In genomic region chr6:37493047-37493995, GRCh38 we compare ENCODE assay signal across 15 cellular contexts. TPM values are rescaled to one million over a fixed set of nuclear protein-coding genes. Genes with fewer than 3 reads are reported as not detected.
DNase-seq lines count a peak whose midpoint lies in the region; ATAC-seq, FAIRE-seq and TF ChIP-seq lines count a peak whose summit lies in the region.
"Had no signal": no experiment of that assay in that cellular context is flagged by ENCODE, and none has a peak within 500 bp of the region (broad histone marks: within the 10 kb centered on the region; RNA-seq: fewer than 3 reads in every experiment).

No MANE protein-coding gene starts in this region.

- WGBS in heart left ventricle, 4 donors: 87 to 90% (median 89%) methylated on average over 45 of the region's 45 CpGs
- WGBS in small intestine, 3 donors: 64 to 87% (median 81%) methylated on average over 45 of the region's 45 CpGs

- no peak for FAIRE-seq in small intestine (lab: Jason Lieb, UNC)

- ATAC-seq in heart left ventricle (no peak), HG02840 (IDR thresholded peaks at IDR 0.05; ENCODE audit: low FRiP score, unreplicated experiment) (no peak), HG03045 (IDR thresholded peaks at IDR 0.05; ENCODE audit: unreplicated experiment) (no peak)
- ATAC-seq: upper lobe of right lung had no signal

- H3K27ac ChIP-seq in heart left ventricle: no peak overlapping the region
- no peak overlapping the region for H3K27ac ChIP-seq in small intestine (ENCODE audit: low read depth in 1 of 2, low read length in 1 of 2)
- H3K27ac ChIP-seq: upper lobe of right lung had no signal

- H3K9me3 ChIP-seq in heart left ventricle: no peaks in the 10 kb centered on the region
- no peaks in the 10 kb centered on the region for H3K9me3 ChIP-seq in small intestine (ENCODE audit: control insufficient read depth, low read depth)
- H3K9me3 ChIP-seq: upper lobe of right lung had no signal

- H3K27me3 ChIP-seq in heart left ventricle: no peaks in the 10 kb centered on the region
- no peaks in the 10 kb centered on the region for H3K27me3 ChIP-seq in small intestine (ENCODE audit: control insufficient read depth in 2 of 2, insufficient read depth in 2 of 2, low read length in 2 of 2)
- H3K27me3 ChIP-seq: upper lobe of right lung had no signal

- intact Hi-C loops in cardiac septum (cut with DNase I): no loop called here
- intact Hi-C loops in heart left ventricle (cut with DNase I): no loop called here

- peaks cover 0 to 1% (median 0%) of the 10 kb centered on the region in 9 donors for H3K36me3 ChIP-seq in heart left ventricle
- no peaks in the 10 kb centered on the region for H3K36me3 ChIP-seq in small intestine (ENCODE audit: control insufficient read depth in 2 of 2, insufficient read depth in 2 of 2, low read length in 2 of 2)
- H3K36me3 ChIP-seq: upper lobe of right lung had no signal

- peak; percentile 68 for DNase-seq in cardiac septum (ENCODE audit: low spot score)
- DNase-seq in heart left ventricle: no peak
- peak; percentile 58 for DNase-seq in NCI-H2227 (lab: John Stamatoyannopoulos, UW; ENCODE audit: unreplicated experiment)
- DNase-seq in cerebellum (ENCODE audit: low spot score): peak; percentile 49
- DNase-seq in small intestine: no peak
- DNase-seq in dermis blood vessel endothelial cell: no peak
- DNase-seq: activated CD8-positive, alpha-beta memory T cell treated with anti-CD3 and anti-CD28 coated beads for 24 hours; activated naive CD8-positive, alpha-beta T cell treated with anti-CD3 and anti-CD28 coated beads, Interleukin-2, amount 10 ng/mL, durations not matched to agents 7 days and 5 days; islet precursor cell; naive B cell; NCI-H1048; T1000; upper lobe of right lung had no signal

- no peak overlapping the region for H3K4me3 ChIP-seq in heart left ventricle
- H3K4me3 ChIP-seq in small intestine (ENCODE audit: low read depth in 1 of 2, low read length in 2 of 2): no peak overlapping the region
- H3K4me3 ChIP-seq: upper lobe of right lung had no signal

- no peak for TF ChIP-seq CTCF in heart left ventricle (IDR thresholded peaks at IDR 0.05)

- no peak for TF ChIP-seq POLR2A in heart left ventricle (IDR thresholded peaks at IDR 0.05)

- H3K4me1 ChIP-seq in heart left ventricle (peaks cover 0 to 34% (median 25%) of the 10 kb centered on the region in 12 donors), small intestine (ENCODE audit: control insufficient read depth in 2 of 2, insufficient read depth in 1 of 2, low read depth in 1 of 2, low read length in 1 of 2) (no peaks in the 10 kb centered on the region)
- H3K4me1 ChIP-seq: upper lobe of right lung had no signal

RNA-seq across cellular contexts. Expression of gene CCDC167, which starts 6.4 kb away (rescaled TPM):
- total RNA-seq in cardiac septum (28.0 TPM), heart left ventricle (10 to 100 TPM; 17.6 to 53.7 (median 25.2) TPM), cerebellum (11.7 TPM), dermis blood vessel endothelial cell (24.5 and 35.7 TPM in 2 replicates)
- polyA plus RNA-seq in heart left ventricle (10 to 100 TPM; 44.2 to 76.7 TPM), small intestine (10 to 100 TPM; 25.0 to 54.3 (median 25.7) TPM)

Comparison
In these comparisons a context has a peak if more than half of its experiments do, and no peak if none do; other contexts are left out.
1. DNase-seq: peak in cardiac septum (single experiment), NCI-H2227 (single experiment) and cerebellum (single experiment); none in heart left ventricle (0 of 5), small intestine (single experiment) and dermis blood vessel endothelial cell (single experiment).